In genomic region chr17:17044846-17045561, GRCh38 we compare ENCODE assay signal across 8 cellular contexts. TPM values are rescaled to one million over a fixed set of nuclear protein-coding genes. Genes with fewer than 3 reads are reported as not detected.
DNase-seq lines count a peak whose midpoint lies in the region; ATAC-seq and TF ChIP-seq lines count a peak whose summit lies in the region.

No MANE protein-coding gene starts in this region.

- no peak for ATAC-seq in activated CD4-positive, alpha-beta T cell treated with anti-CD3 and anti-CD28 coated beads for 36 hours
- no peak for ATAC-seq in activated CD8-positive, alpha-beta T cell treated with anti-CD3 and anti-CD28 coated beads for 36 hours
- ATAC-seq in Right ventricle myocardium superior (ENCODE audit: poor library complexity) = peak; percentile 14

- peak overlapping the region; percentile 17 for H3K27ac Mint-ChIP-seq in activated CD4-positive, alpha-beta T cell treated with anti-CD3 and anti-CD28 coated beads for 36 hours
- peak overlapping the region; percentile 45 for H3K27ac Mint-ChIP-seq in activated CD8-positive, alpha-beta T cell treated with anti-CD3 and anti-CD28 coated beads for 36 hours

- TF ChIP-seq CTCF in activated CD8-positive, alpha-beta T cell treated with anti-CD3 and anti-CD28 coated beads for 36 hours (IDR thresholded peaks at IDR 0.05) = no peak

- peak overlapping the region; percentile 84 for H3K4me3 Mint-ChIP-seq in activated CD4-positive, alpha-beta T cell treated with anti-CD3 and anti-CD28 coated beads for 36 hours
- peak overlapping the region; percentile 93 for H3K4me3 Mint-ChIP-seq in activated CD8-positive, alpha-beta T cell treated with anti-CD3 and anti-CD28 coated beads for 36 hours

- peaks cover 67% of the 10 kb centered on the region for H3K4me1 Mint-ChIP-seq in activated CD4-positive, alpha-beta T cell treated with anti-CD3 and anti-CD28 coated beads for 36 hours
- peaks cover 67% of the 10 kb centered on the region for H3K4me1 Mint-ChIP-seq in activated CD8-positive, alpha-beta T cell treated with anti-CD3 and anti-CD28 coated beads for 36 hours (ENCODE audit: low read depth)

- DNase-seq in activated CD4-positive, alpha-beta T cell treated with anti-CD3 and anti-CD28 coated beads for 36 hours = peak; percentile 10
- no peak for DNase-seq in activated CD4-positive, alpha-beta T cell treated with anti-CD3 and anti-CD28 coated beads for 48 hours
- DNase-seq in NCI-H146 (lab: John Stamatoyannopoulos, UW) = peak; percentile 35
- DNase-seq in activated CD8-positive, alpha-beta T cell treated with anti-CD3 and anti-CD28 coated beads for 36 hours = peak; percentile 17
- DNase-seq in Right ventricle myocardium superior = no peak
- peak; percentile 76 for DNase-seq in posterior vena cava (ENCODE audit: low spot score)
- no peak for DNase-seq in NCI-H1694 treated with DMSO at 0.1 percent for 48 hours (lab: John Stamatoyannopoulos, UW)
- no peak for DNase-seq in NCI-H1092 (lab: John Stamatoyannopoulos, UW)

- POLR2A ChIA-PET in activated CD4-positive, alpha-beta T cell treated with anti-CD3 and anti-CD28 coated beads for 36 hours (lab: Charles Lee) = no interaction called here
- POLR2A ChIA-PET in activated CD8-positive, alpha-beta T cell treated with anti-CD3 and anti-CD28 coated beads for 36 hours (lab: Charles Lee) = interaction anchor here (0.8 kb wide), 1 partner anchor 23 kb away, joined by 3 read pairs; no protein-coding TSS in a partner anchor

- H3K36me3 Mint-ChIP-seq in activated CD4-positive, alpha-beta T cell treated with anti-CD3 and anti-CD28 coated beads for 36 hours (ENCODE audit: low read depth) = no peaks in the 10 kb centered on the region
- no peaks in the 10 kb centered on the region for H3K36me3 Mint-ChIP-seq in activated CD8-positive, alpha-beta T cell treated with anti-CD3 and anti-CD28 coated beads for 36 hours (ENCODE audit: low read depth)

- H3K9me3 Mint-ChIP-seq in activated CD4-positive, alpha-beta T cell treated with anti-CD3 and anti-CD28 coated beads for 36 hours (ENCODE audit: low read depth) = no peaks in the 10 kb centered on the region
- no peaks in the 10 kb centered on the region for H3K9me3 Mint-ChIP-seq in activated CD8-positive, alpha-beta T cell treated with anti-CD3 and anti-CD28 coated beads for 36 hours

- CTCF ChIA-PET in activated CD4-positive, alpha-beta T cell treated with anti-CD3 and anti-CD28 coated beads for 36 hours (lab: Charles Lee) = interaction anchor here (1.0 to 1.1 kb wide), 2 partner anchors 8 to 55 kb away, joined by 3 read pairs; no protein-coding TSS in a partner anchor
- CTCF ChIA-PET in activated CD8-positive, alpha-beta T cell treated with anti-CD3 and anti-CD28 coated beads for 36 hours (lab: Charles Lee) = interaction anchor here (0.9 to 1.4 kb wide), 4 partner anchors 8 to 55 kb away, joined by 3 to 4 read pairs (median 3); no protein-coding TSS in a partner anchor

- H3K27me3 Mint-ChIP-seq in activated CD4-positive, alpha-beta T cell treated with anti-CD3 and anti-CD28 coated beads for 36 hours = no peaks in the 10 kb centered on the region
- no peaks in the 10 kb centered on the region for H3K27me3 Mint-ChIP-seq in activated CD8-positive, alpha-beta T cell treated with anti-CD3 and anti-CD28 coated beads for 36 hours

- intact Hi-C loops in activated CD4-positive, alpha-beta T cell treated with anti-CD3 and anti-CD28 coated beads for 36 hours (cut with DNase I, micrococcal nuclease) = loop anchor here in 1 of 2 experiments (5.0 to 10.0 kb wide), 2 partner anchors 430 to 792 kb away; partner anchors contain the start of genes MED9 and SREBF1
- intact Hi-C loops in activated CD8-positive, alpha-beta T cell treated with anti-CD3 and anti-CD28 coated beads for 36 hours (cut with micrococcal nuclease) = no loop called here
- intact Hi-C loops in Right ventricle myocardium superior (cut with DNase I) (no loop called here), posterior vena cava (cut with DNase I) (loop anchor here in 1 of 2 donors (1.0 to 5.0 kb wide), 2 partner anchors 32 to 41 kb away; no protein-coding TSS in a partner anchor)

RNA-seq across cellular contexts. Expression of gene MPRIP, which starts 2.7 kb away (rescaled TPM):
- 100 to 1,000 TPM; 131 to 179 TPM for total RNA-seq in activated CD4-positive, alpha-beta T cell treated with anti-CD3 and anti-CD28 coated beads for 36 hours
- 100 to 1,000 TPM; 132 to 135 TPM for total RNA-seq in activated CD8-positive, alpha-beta T cell treated with anti-CD3 and anti-CD28 coated beads for 36 hours
- total RNA-seq in Right ventricle myocardium superior = 280 TPM
- 100 to 1,000 TPM; 359 to 405 TPM for total RNA-seq in posterior vena cava

Comparison
In these comparisons a context has a peak if more than half of its experiments do, and no peak if none do; other contexts are left out.
1. DNase-seq: peak in activated CD4-positive, alpha-beta T cell treated with anti-CD3 and anti-CD28 coated beads for 36 hours (single experiment), NCI-H146 (single experiment), activated CD8-positive, alpha-beta T cell treated with anti-CD3 and anti-CD28 coated beads for 36 hours (single experiment) and posterior vena cava (single experiment); none in activated CD4-positive, alpha-beta T cell treated with anti-CD3 and anti-CD28 coated beads for 48 hours (single experiment), Right ventricle myocardium superior (single experiment), NCI-H1694 treated with DMSO at 0.1 percent for 48 hours (single experiment) and NCI-H1092 (single experiment).